Comparison of ENCODE assay signal across 8 cellular contexts in the genomic region with DNA sequence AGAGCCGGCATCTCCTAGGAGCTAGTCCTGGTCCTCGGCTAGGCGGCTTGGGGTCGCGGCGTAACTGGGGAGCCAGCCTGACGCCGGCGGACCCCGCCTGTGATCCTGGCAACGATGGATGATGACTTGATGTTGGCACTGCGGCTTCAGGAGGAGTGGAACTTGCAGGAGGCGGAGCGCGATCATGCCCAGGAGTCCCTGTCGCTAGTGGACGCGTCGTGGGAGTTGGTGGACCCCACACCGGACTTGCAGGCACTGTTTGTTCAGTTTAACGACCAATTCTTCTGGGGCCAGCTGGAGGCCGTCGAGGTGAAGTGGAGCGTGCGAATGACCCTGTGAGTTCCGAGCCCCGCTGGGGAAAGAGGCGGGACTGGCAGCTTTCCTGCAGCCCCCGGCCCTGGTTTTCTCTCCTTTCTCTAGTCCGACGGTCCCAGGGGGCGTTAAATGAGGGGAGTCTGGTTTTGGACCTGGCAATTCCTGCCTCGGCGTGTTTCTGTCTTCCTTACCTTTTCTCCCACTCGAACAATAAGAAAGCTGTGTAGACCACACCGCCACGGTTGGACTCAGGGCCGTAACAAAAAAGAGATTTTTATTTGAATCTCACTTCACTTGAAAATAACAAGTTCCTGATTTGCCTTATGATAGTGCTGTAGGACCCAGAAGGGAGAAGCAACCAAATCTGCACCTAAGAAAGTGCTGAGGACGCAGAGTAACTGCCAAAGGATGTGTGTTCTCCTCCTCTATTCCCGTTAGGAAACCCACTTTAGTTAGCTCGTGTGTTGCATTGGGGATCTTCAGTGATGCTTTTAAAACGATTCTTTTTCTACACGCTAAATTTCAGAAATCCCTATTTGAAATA. TPM values are rescaled to one million over a fixed set of nuclear protein-coding genes. Genes with fewer than 3 reads are reported as not detected.
DNase-seq lines count a peak whose midpoint lies in the region; ATAC-seq and TF ChIP-seq lines count a peak whose summit lies in the region.

A gene with protein sequence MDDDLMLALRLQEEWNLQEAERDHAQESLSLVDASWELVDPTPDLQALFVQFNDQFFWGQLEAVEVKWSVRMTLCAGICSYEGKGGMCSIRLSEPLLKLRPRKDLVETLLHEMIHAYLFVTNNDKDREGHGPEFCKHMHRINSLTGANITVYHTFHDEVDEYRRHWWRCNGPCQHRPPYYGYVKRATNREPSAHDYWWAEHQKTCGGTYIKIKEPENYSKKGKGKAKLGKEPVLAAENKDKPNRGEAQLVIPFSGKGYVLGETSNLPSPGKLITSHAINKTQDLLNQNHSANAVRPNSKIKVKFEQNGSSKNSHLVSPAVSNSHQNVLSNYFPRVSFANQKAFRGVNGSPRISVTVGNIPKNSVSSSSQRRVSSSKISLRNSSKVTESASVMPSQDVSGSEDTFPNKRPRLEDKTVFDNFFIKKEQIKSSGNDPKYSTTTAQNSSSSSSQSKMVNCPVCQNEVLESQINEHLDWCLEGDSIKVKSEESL (plus strand): TSS at position 24 of the 859 bp plus-strand sequence. CDS start 91 bp downstream, at position 115.

- intact Hi-C loops in Panc1 (cut with micrococcal nuclease; ENCODE audit: unreplicated experiment): loop anchor here (10.0 kb wide), 1 partner anchor 94 kb away; a partner anchor contains a TSS

- H3K27me3 ChIP-seq in Panc1 (ENCODE audit: control insufficient read depth, insufficient read depth, low read length): no peaks in the 10 kb centered on the region
- H3K27me3 ChIP-seq in duodenal mucosa (ENCODE audit: control insufficient read depth in 1 of 2, insufficient read depth in 2 of 2, low read length in 2 of 2): no peaks in the 10 kb centered on the region

- H3K36me3 ChIP-seq in Panc1 (ENCODE audit: control insufficient read depth, insufficient read depth, low read length) (peaks cover 9% of the 10 kb centered on the region), duodenal mucosa (ENCODE audit: control insufficient read depth in 1 of 2, insufficient read depth in 2 of 2, low read length in 2 of 2) (peaks cover 0 to 16% of the 10 kb centered on the region in 2 donors), mesodermal cell (ENCODE audit: control insufficient read depth, insufficient read depth, low read length) (peaks cover 44% of the 10 kb centered on the region), urinary bladder (ENCODE audit: insufficient read depth) (no peaks in the 10 kb centered on the region)

- no peak for TF ChIP-seq CTCF in Panc1 (IDR thresholded peaks at IDR 0.05)

- H3K4me3 ChIP-seq in Panc1 (ENCODE audit: low read depth in 2 of 2, low read length in 2 of 2): peak within 1 kb of the TSS; percentile 65 to 93
- peak within 1 kb of the TSS; percentile 86 to 100 for H3K4me3 ChIP-seq in duodenal mucosa (ENCODE audit: low read depth in 1 of 2, low read length in 2 of 2)
- H3K4me3 ChIP-seq in mesodermal cell (ENCODE audit: extremely low read depth, insufficient read depth, low read length, poor library complexity, severe bottlenecking): peak within 1 kb of the TSS; percentile 94
- H3K4me3 ChIP-seq in urinary bladder (ENCODE audit: low read depth, low read length): peak within 1 kb of the TSS; percentile 92

- ATAC-seq in HG02884 (IDR thresholded peaks at IDR 0.05; ENCODE audit: unreplicated experiment) (peak; percentile 5), Panc1 (peak; percentile 85; the same call in 1 of the 2 replicates)

- no peaks in the 10 kb centered on the region for H3K9me3 ChIP-seq in Panc1 (ENCODE audit: control insufficient read depth, insufficient read depth, low read depth, low read length)
- no peaks in the 10 kb centered on the region for H3K9me3 ChIP-seq in duodenal mucosa (ENCODE audit: control insufficient read depth in 1 of 2, low read length in 2 of 2)
- no peaks in the 10 kb centered on the region for H3K9me3 ChIP-seq in mesodermal cell (ENCODE audit: control insufficient read depth, low read length)

- H3K27ac ChIP-seq in Panc1 (ENCODE audit: low read length): peak within 1 kb of the TSS; percentile 97
- peak within 1 kb of the TSS; percentile 92 for H3K27ac ChIP-seq in duodenal mucosa (ENCODE audit: low read depth, low read length)
- peak within 1 kb of the TSS; percentile 97 for H3K27ac ChIP-seq in mesodermal cell (ENCODE audit: low read depth, low read length, severe bottlenecking)
- peak within 1 kb of the TSS; percentile 84 for H3K27ac ChIP-seq in urinary bladder (ENCODE audit: low read depth)

- BruUV-seq in Panc1 (replicated peaks; lab: Mats Ljungman, UMichigan): TSS peak; percentile 93

- POLR2A ChIA-PET in activated CD8-positive, alpha-beta memory T cell treated with anti-CD3 and anti-CD28 coated beads for 36 hours (lab: Charles Lee): interaction anchor here (0.5 to 1.6 kb wide), 5 partner anchors 22 to 418 kb away, joined by 3 to 13 read pairs (median 3); a partner anchor contains a TSS
- POLR2A ChIA-PET in Panc1 (lab: Charles Lee): interaction anchor here (0.6 to 0.9 kb wide), 2 partner anchors 207 to 1047 kb away, joined by 3 to 4 read pairs; no protein-coding TSS in a partner anchor

- CTCF ChIA-PET in activated CD8-positive, alpha-beta memory T cell treated with anti-CD3 and anti-CD28 coated beads for 36 hours (lab: Charles Lee): interaction anchor here (0.9 to 1.2 kb wide), 2 partner anchors 12 to 22 kb away, joined by 3 to 5 read pairs; no protein-coding TSS in a partner anchor
- CTCF ChIA-PET in Panc1 (lab: Charles Lee): interaction anchor here (0.5 to 0.8 kb wide), 3 partner anchors 24 to 508 kb away, joined by 3 to 5 read pairs (median 3); no protein-coding TSS in a partner anchor

- in situ Hi-C loops in Panc1 (cut with HindIII; ENCODE audit: low pct_unique_long_range_greater_than_20kb, low sequenced_read_pairs): no loop called here

- peak within 1 kb of the TSS; percentile 92 to 100 for H3K9ac ChIP-seq in duodenal mucosa (ENCODE audit: low read depth in 1 of 2, low read length in 2 of 2)

- WGBS in mesodermal cell (ENCODE audit: insufficient coverage in 2 of 2), 2 experiments: 0% methylated on average over 30 to 32 of the region's 43 CpGs
- under 1% methylated on average over 43 of the region's 43 CpGs for WGBS in urinary bladder

- H3K4me1 ChIP-seq in Panc1 (ENCODE audit: control insufficient read depth, insufficient read depth, low read length) (peaks cover 13% of the 10 kb centered on the region), duodenal mucosa (ENCODE audit: control insufficient read depth in 1 of 2, insufficient read depth in 2 of 2, low read length in 2 of 2) (peaks cover 42 to 47% of the 10 kb centered on the region in 2 donors), mesodermal cell (ENCODE audit: control insufficient read depth, insufficient read depth, low read length, poor library complexity, severe bottlenecking) (peaks cover 4% of the 10 kb centered on the region), urinary bladder (ENCODE audit: insufficient read depth) (peaks cover 4% of the 10 kb centered on the region)

- DNase-seq in activated CD8-positive, alpha-beta memory T cell treated with anti-CD3 and anti-CD28 coated beads, Interleukin-2, amount 50 U/mL, for 48 hours: no peak
- DNase-seq in Panc1 (ENCODE audit: low read depth, low spot score) (no peak), hippocampal formation (lab: John Stamatoyannopoulos, UW) (no peak)

RNA-seq across cellular contexts. Expression of the gene that starts here (rescaled TPM):
- 10 to 100 TPM; 10.1 to 11.3 TPM for total RNA-seq in activated CD8-positive, alpha-beta memory T cell treated with anti-CD3 and anti-CD28 coated beads for 36 hours
- 20.0 TPM for total RNA-seq in Panc1 (2021; ENCODE audit: unreplicated experiment)
- polyA plus RNA-seq in Panc1 (2012; ENCODE audit: insufficient read length): 14.0 TPM
- 12.3 TPM for polyA plus RNA-seq in mesodermal cell (2013, experiment 1 of 2)
- polyA plus RNA-seq in mesodermal cell (2013, experiment 2 of 2): 10.6 TPM
- total RNA-seq in urinary bladder: 17.3 TPM
- 5.5 TPM for polyA plus RNA-seq in urinary bladder
